27 cellular contexts compared by ENCODE assay signal in the genomic region with DNA sequence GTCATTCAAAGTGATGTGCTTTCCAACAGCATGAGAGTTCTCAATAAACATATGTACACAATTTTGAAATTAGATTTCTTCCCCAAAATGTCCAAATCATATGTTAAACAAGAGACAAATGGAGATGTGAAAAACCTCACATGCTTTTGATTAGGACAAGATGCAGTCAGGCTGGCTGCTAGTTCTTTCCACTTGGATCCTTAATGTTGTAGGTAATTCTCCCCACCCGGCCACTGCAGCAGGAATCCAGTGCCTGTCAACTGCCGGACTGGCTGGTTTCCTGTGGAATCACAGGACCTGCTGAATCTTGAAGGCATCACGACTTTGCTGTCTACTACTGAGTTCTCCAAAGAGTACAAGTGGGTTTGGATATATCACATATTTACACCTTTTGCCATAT.
A peak's percentile ranks its signal among the peaks of the same experiment; 100 is the strongest.
DNase-seq lines count a peak whose midpoint lies in the region; ATAC-seq and TF ChIP-seq lines count a peak whose summit lies in the region.
"Had no signal": no experiment of that assay in that cellular context is flagged by ENCODE, and none has a peak within 500 bp of the region (broad histone marks: within the 10 kb centered on the region; RNA-seq: fewer than 3 reads in every experiment).

No MANE protein-coding gene starts in this region.

- no peak for DNase-seq in activated naive CD8-positive, alpha-beta T cell treated with anti-CD3 and anti-CD28 coated beads for 36 hours
- DNase-seq in glomerular visceral epithelial cell (ENCODE audit: extremely low spot score) (peak; percentile 24), omental fat pad (ENCODE audit: low spot score) (no peak), UCSD-AML1 (lab: John Stamatoyannopoulos, UW; ENCODE audit: unreplicated experiment) (no peak), epidermal melanocyte (ENCODE audit: insufficient read length, low spot score) (no peak), cortex of kidney (lab: John Stamatoyannopoulos, UW) (no peak)
- DNase-seq: activated CD4-positive, alpha-beta T cell treated with anti-CD3 and anti-CD28 coated beads for 4 hours; activated gamma-delta T cell treated with Interleukin-2 at 50 U/mL for 16 hours; activated T-cell treated with anti-CD3 and anti-CD28 coated beads, Interleukin-2, amount 50 U/mL, for 4 hours; CD8-positive, alpha-beta memory T cell; DMS53; effector CD8-positive, alpha-beta T cell; HCEC 1CT; hypothalamus; immature natural killer cell; left ventricle myocardium inferior; NCI-H1436; NCI-H748 treated with DMSO at 0.1 percent for 48 hours; RPMI8226; stimulated activated naive B cell treated with anti-CD40 and anti-IgM and Interleukin-4, amounts not matched to agents 10 μg/mL and 1 μg/mL and 100 μg/mL, for 72 hours; T-helper 17 cell; testis had no signal

- H3K27ac Mint-ChIP-seq in activated naive CD8-positive, alpha-beta T cell, result peak overlapping the region; percentile 89
- H3K27ac Mint-ChIP-seq in activated naive CD8-positive, alpha-beta T cell treated with anti-CD3 and anti-CD28 coated beads for 36 hours, result no peak overlapping the region
- H3K27ac Mint-ChIP-seq: B cell; CD8-positive, alpha-beta memory T cell; immature natural killer cell; stimulated activated naive B cell treated with anti-CD40 and anti-IgM and Interleukin-4, amounts not matched to agents 10 μg/mL and 1 μg/mL and 100 μg/mL, for 72 hours; T-helper 17 cell had no signal

- peaks cover 36% of the 10 kb centered on the region for H3K4me1 Mint-ChIP-seq in activated naive CD8-positive, alpha-beta T cell (ENCODE audit: low read depth)
- peaks cover 30% of the 10 kb centered on the region for H3K4me1 Mint-ChIP-seq in activated naive CD8-positive, alpha-beta T cell treated with anti-CD3 and anti-CD28 coated beads for 36 hours
- H3K4me1 Mint-ChIP-seq: CD8-positive, alpha-beta memory T cell; immature natural killer cell had no signal

- no peak for TF ChIP-seq CTCF in omental fat pad (IDR thresholded peaks at IDR 0.05)

- H3K9me3 Mint-ChIP-seq in activated naive CD8-positive, alpha-beta T cell (ENCODE audit: low read depth), result no peaks in the 10 kb centered on the region
- no peaks in the 10 kb centered on the region for H3K9me3 Mint-ChIP-seq in activated naive CD8-positive, alpha-beta T cell treated with anti-CD3 and anti-CD28 coated beads for 36 hours
- H3K9me3 Mint-ChIP-seq: activated T-cell treated with anti-CD3 and anti-CD28 coated beads, Interleukin-2, amount 50 U/mL, for 4 hours; CD8-positive, alpha-beta memory T cell; immature natural killer cell had no signal

- H3K27me3 Mint-ChIP-seq in activated naive CD8-positive, alpha-beta T cell, result peaks cover 2% of the 10 kb centered on the region
- peaks cover 20% of the 10 kb centered on the region for H3K27me3 Mint-ChIP-seq in activated naive CD8-positive, alpha-beta T cell treated with anti-CD3 and anti-CD28 coated beads for 36 hours

- ATAC-seq in SK-N-SH treated with all-trans-retinoic acid at 6 μM for 48 hours (peak; percentile 70), omental fat pad (ENCODE audit: low FRiP score) (no peak)
- ATAC-seq: gastroesophageal sphincter, sciatic nerve, T-helper 17 cell had no signal

- H3K4me3 Mint-ChIP-seq in activated naive CD8-positive, alpha-beta T cell, result peak overlapping the region; percentile 8
- no peak overlapping the region for H3K4me3 Mint-ChIP-seq in activated naive CD8-positive, alpha-beta T cell treated with anti-CD3 and anti-CD28 coated beads for 36 hours
- H3K4me3 Mint-ChIP-seq: B cell; CD8-positive, alpha-beta memory T cell; immature natural killer cell; stimulated activated naive B cell treated with anti-CD40 and anti-IgM and Interleukin-4, amounts not matched to agents 10 μg/mL and 1 μg/mL and 100 μg/mL, for 72 hours; T-helper 17 cell had no signal

- no peaks in the 10 kb centered on the region for H3K36me3 Mint-ChIP-seq in activated naive CD8-positive, alpha-beta T cell
- H3K36me3 Mint-ChIP-seq in activated naive CD8-positive, alpha-beta T cell treated with anti-CD3 and anti-CD28 coated beads for 36 hours, result no peaks in the 10 kb centered on the region
- H3K36me3 Mint-ChIP-seq: CD8-positive, alpha-beta memory T cell; immature natural killer cell; stimulated activated naive B cell treated with anti-CD40 and anti-IgM and Interleukin-4, amounts not matched to agents 10 μg/mL and 1 μg/mL and 100 μg/mL, for 72 hours had no signal

TF ChIP-seq in SK-N-SH treated with all-trans-retinoic acid at 6 μM for 48 hours, 23 proteins besides CTCF, POLR2A, EP300 and RAD21:
- TF ChIP-seq GLIS3 (CRISPR knock-in tag; IDR thresholded peaks at IDR 0.05) (no peak), TOX (CRISPR knock-in tag; IDR thresholded peaks at IDR 0.05; ENCODE audit: borderline replicate concordance) (no peak), POU6F1 (CRISPR knock-in tag; IDR thresholded peaks at IDR 0.05; ENCODE audit: borderline replicate concordance, low read depth) (no peak), ZFP3 (CRISPR knock-in tag; IDR thresholded peaks at IDR 0.05) (0 out of 2 replicates have a peak, but pooled peaks have one; percentile 41)
